Comparison of ENCODE assay signal across 9 cellular contexts in genomic region chr1:203278885-203279406, GRCh38. TPM values are rescaled to one million over a fixed set of nuclear protein-coding genes. Genes with fewer than 3 reads are reported as not detected.
DNase-seq lines count a peak whose midpoint lies in the region; ATAC-seq and TF ChIP-seq lines count a peak whose summit lies in the region.
"Had no signal": no experiment of that assay in that cellular context is flagged by ENCODE, and none has a peak within 500 bp of the region (broad histone marks: within the 10 kb centered on the region; RNA-seq: fewer than 3 reads in every experiment).

No MANE protein-coding gene starts in this region.

- H3K36me3 Mint-ChIP-seq in T-helper 1 cell treated with Interleukin-12 subunit alpha and Interleukin-12 subunit beta and Interleukin-4 antibody, amounts not matched to agents 30 μg/mL and 1 μg/mL, for 36 hours (ENCODE audit: low read depth): no peaks in the 10 kb centered on the region

- ATAC-seq in lower lobe of right lung: no peak
- ATAC-seq in HG03571 (IDR thresholded peaks at IDR 0.05; ENCODE audit: unreplicated experiment): no peak
- no peak for ATAC-seq in HG03565 (IDR thresholded peaks at IDR 0.05; ENCODE audit: unreplicated experiment)

- H3K4me1 Mint-ChIP-seq in T-helper 1 cell treated with Interleukin-12 subunit alpha and Interleukin-12 subunit beta and Interleukin-4 antibody, amounts not matched to agents 30 μg/mL and 1 μg/mL, for 36 hours (ENCODE audit: low read depth): peaks cover 59% of the 10 kb centered on the region

- no peak for TF ChIP-seq POLR2A in adrenal gland (IDR thresholded peaks at IDR 0.05)

- H3K9me3 ChIP-seq in adrenal gland (replicated peaks in 1 of 3) (no peaks in the 10 kb centered on the region), lower lobe of right lung (no peaks in the 10 kb centered on the region), stomach smooth muscle (ENCODE audit: control insufficient read depth in 2 of 2, low read length in 2 of 2) (no peaks in the 10 kb centered on the region)

- no peak for DNase-seq in T-helper 1 cell
- DNase-seq in adrenal gland: peak in 1 of 7 donors; percentile 40
- no peak for DNase-seq in lower lobe of right lung
- DNase-seq in GM10266 (ENCODE audit: extremely low spot score): no peak
- DNase-seq: stimulated activated CD8-positive, alpha-beta memory T cell treated with anti-CD3 and anti-CD28 coated beads, Interleukin-4, amount 100 ng/mL, for 48 hours had no signal

- WGBS in adrenal gland, 4 donors: 26 to 37% (median 31%) methylated on average over 8 of the region's 8 CpGs

- no peak for TF ChIP-seq CTCF in adrenal gland (IDR thresholded peaks at IDR 0.05)
- no peak for TF ChIP-seq CTCF in lower lobe of right lung (IDR thresholded peaks at IDR 0.05)
- no peak for TF ChIP-seq CTCF in GM10266 (IDR thresholded peaks at IDR 0.05; ENCODE audit: control insufficient read depth, insufficient read depth, low read depth, missing control alignments)

- no peaks in the 10 kb centered on the region for H3K9me3 Mint-ChIP-seq in T-helper 1 cell treated with Interleukin-12 subunit alpha and Interleukin-12 subunit beta and Interleukin-4 antibody, amounts not matched to agents 30 μg/mL and 1 μg/mL, for 36 hours

- peak overlapping the region; percentile 78 to 92 for H3K9ac ChIP-seq in stomach smooth muscle (ENCODE audit: low read length in 2 of 2)

- H3K36me3 ChIP-seq in adrenal gland (replicated peaks in 1 of 2) (no peaks in the 10 kb centered on the region), lower lobe of right lung (no peaks in the 10 kb centered on the region), stomach smooth muscle (ENCODE audit: control insufficient read depth in 2 of 2, insufficient read depth in 2 of 2, low read length in 2 of 2) (no peaks in the 10 kb centered on the region)

- H3K27ac ChIP-seq in adrenal gland (peak overlapping the region; percentile 70 to 95 (median 79)), lower lobe of right lung (peak overlapping the region; percentile 77), stomach smooth muscle (ENCODE audit: low read length) (peak overlapping the region; percentile 100)

- H3K27me3 Mint-ChIP-seq in T-helper 1 cell treated with Interleukin-12 subunit alpha and Interleukin-12 subunit beta and Interleukin-4 antibody, amounts not matched to agents 30 μg/mL and 1 μg/mL, for 36 hours (ENCODE audit: low read depth): no peaks in the 10 kb centered on the region

- H3K4me3 ChIP-seq in adrenal gland (peak overlapping the region in 1 of 4 donors; percentile 28), lower lobe of right lung (no peak overlapping the region), stomach smooth muscle (ENCODE audit: low read length in 2 of 2) (peak overlapping the region; percentile 38 to 61)

- peak overlapping the region; percentile 33 for H3K4me3 Mint-ChIP-seq in T-helper 1 cell treated with Interleukin-12 subunit alpha and Interleukin-12 subunit beta and Interleukin-4 antibody, amounts not matched to agents 30 μg/mL and 1 μg/mL, for 36 hours

- H3K4me1 ChIP-seq in adrenal gland (replicated peaks in 1 of 2) (peaks cover 16 to 46% of the 10 kb centered on the region in 2 donors), lower lobe of right lung (peaks cover 47% of the 10 kb centered on the region), stomach smooth muscle (ENCODE audit: control insufficient read depth, insufficient read depth, low read length) (peaks cover 74% of the 10 kb centered on the region)

- peak overlapping the region; percentile 56 for H3K27ac Mint-ChIP-seq in T-helper 1 cell treated with Interleukin-12 subunit alpha and Interleukin-12 subunit beta and Interleukin-4 antibody, amounts not matched to agents 30 μg/mL and 1 μg/mL, for 36 hours

- H3K27me3 ChIP-seq in adrenal gland: no peaks in the 10 kb centered on the region
- no peaks in the 10 kb centered on the region for H3K27me3 ChIP-seq in lower lobe of right lung (ENCODE audit: low read depth)
- H3K27me3 ChIP-seq in stomach smooth muscle (ENCODE audit: control insufficient read depth in 1 of 2, insufficient read depth in 2 of 2, low read length in 2 of 2): no peaks in the 10 kb centered on the region

- intact Hi-C loops in adrenal gland (cut with DNase I) (loop anchor here (10.0 kb wide), 2 partner anchors 166 to 206 kb away; no protein-coding TSS in a partner anchor), lower lobe of right lung (cut with DNase I) (no loop called here)

RNA-seq across cellular contexts. Expression of gene BTG2, which starts 26.4 kb away (rescaled TPM):
- total RNA-seq in adrenal gland (100 to 1,000 TPM in 2 of 8 donors, 10 to 100 TPM in 6; 11.4 to 175 (median 52.5) TPM), lower lobe of right lung (96.7 TPM)
- polyA plus RNA-seq in adrenal gland: 10 to 100 TPM; 16.6 to 58.8 (median 24.0) TPM

RNA-seq across cellular contexts. Expression of gene CHIT1, which starts 49.5 kb away (rescaled TPM):
- total RNA-seq in adrenal gland (1 to 10 TPM in 1 of 8 donors, under 1 TPM in 6, not detected in 1; 0.14 to 1.9 (median 0.51) TPM), lower lobe of right lung (225 TPM)
- polyA plus RNA-seq in adrenal gland: 1 to 10 TPM in 2 of 3 donors, under 1 TPM in 1; 0.13 to 6.5 (median 1.1) TPM

Comparison
In these comparisons a context has a peak if more than half of its experiments do, and no peak if none do; other contexts are left out.
1. RNA of gene CHIT1, which starts 49.5 kb away (total RNA-seq): 225 TPM in lower lobe of right lung (single experiment); 0.14 to 1.9 TPM in adrenal gland; every median in the first group is over 10 times any median in the second.
2. Peak in every context shown above with its lines, with median percentiles within 50 percentile points of each other: H3K27ac ChIP-seq.